9 cellular contexts compared by ENCODE assay signal in genomic region chrX:128106630-128107029, GRCh38. TPM values are rescaled to one million over a fixed set of nuclear protein-coding genes. Genes with fewer than 3 reads are reported as not detected.
DNase-seq lines count a peak whose midpoint lies in the region; ATAC-seq and TF ChIP-seq lines count a peak whose summit lies in the region.
"Had no signal": no experiment of that assay in that cellular context is flagged by ENCODE, and none has a peak within 500 bp of the region (broad histone marks: within the 10 kb centered on the region; RNA-seq: fewer than 3 reads in every experiment).

No MANE protein-coding gene starts in this region.

- in situ Hi-C loops in Caki2 (cut with HindIII; ENCODE audit: low pct_unique_long_range_greater_than_20kb, low sequenced_read_pairs): no loop called here

- no peaks in the 10 kb centered on the region for H3K4me1 ChIP-seq in naive thymus-derived CD4-positive, alpha-beta T cell (ENCODE audit: control insufficient read depth in 2 of 2, insufficient read depth in 2 of 2, low read length in 2 of 2)

- H3K9me3 ChIP-seq in naive thymus-derived CD4-positive, alpha-beta T cell (ENCODE audit: control insufficient read depth in 2 of 3, low read length in 3 of 3): no peaks in the 10 kb centered on the region

- H3K27me3 ChIP-seq in kidney epithelial cell (ENCODE audit: control insufficient read depth, insufficient read depth, low read length): no peaks in the 10 kb centered on the region
- H3K27me3 ChIP-seq in naive thymus-derived CD4-positive, alpha-beta T cell (ENCODE audit: control insufficient read depth in 2 of 2, insufficient read depth in 2 of 2, low read length in 2 of 2): no peaks in the 10 kb centered on the region

- DNase-seq in Caki2 (ENCODE audit: low read depth): peak; percentile 14
- DNase-seq in Jurkat, Clone E6-1 (ENCODE audit: low read depth, low spot score): peak; percentile 25
- peak; percentile 6 for DNase-seq in RPMI8226
- no peak for DNase-seq in kidney epithelial cell (ENCODE audit: low read depth)
- DNase-seq in stimulated activated naive CD4-positive, alpha-beta T cell (lab: John Stamatoyannopoulos, UW): no peak
- no peak for DNase-seq in naive thymus-derived CD4-positive, alpha-beta T cell
- DNase-seq in activated T-cell treated with anti-CD3 and anti-CD28 coated beads, Interleukin-2, amount 50 U/mL, for 1 hour: no peak

- peak; percentile 49 for TF ChIP-seq CTCF in kidney epithelial cell (IDR thresholded peaks at IDR 0.05; ENCODE audit: insufficient read depth, low read length, poor library complexity, severe bottlenecking)

- H3K4me3 Mint-ChIP-seq in naive thymus-derived CD4-positive, alpha-beta T cell: no peak overlapping the region

- intact Hi-C loops in naive thymus-derived CD4-positive, alpha-beta T cell (cut with micrococcal nuclease): no loop called here

- H3K27ac Mint-ChIP-seq in naive thymus-derived CD4-positive, alpha-beta T cell: no peak overlapping the region

- CTCF ChIA-PET in naive thymus-derived CD4-positive, alpha-beta T cell (lab: Charles Lee): no interaction called here

- no peaks in the 10 kb centered on the region for H3K36me3 Mint-ChIP-seq in naive thymus-derived CD4-positive, alpha-beta T cell

- H3K36me3 ChIP-seq in kidney epithelial cell (ENCODE audit: control insufficient read depth, insufficient read depth, low read length): no peaks in the 10 kb centered on the region
- no peaks in the 10 kb centered on the region for H3K36me3 ChIP-seq in naive thymus-derived CD4-positive, alpha-beta T cell (ENCODE audit: control insufficient read depth in 2 of 3, insufficient read depth in 3 of 3, low read length in 3 of 3)

- no peaks in the 10 kb centered on the region for H3K27me3 Mint-ChIP-seq in naive thymus-derived CD4-positive, alpha-beta T cell

- no peak for ATAC-seq in HG03565 (IDR thresholded peaks at IDR 0.05; ENCODE audit: unreplicated experiment)
- no peak for ATAC-seq in naive thymus-derived CD4-positive, alpha-beta T cell
- ATAC-seq: esophagus mucosa had no signal

- POLR2A ChIA-PET in naive thymus-derived CD4-positive, alpha-beta T cell (lab: Charles Lee): no interaction called here

- no peaks in the 10 kb centered on the region for H3K4me1 Mint-ChIP-seq in naive thymus-derived CD4-positive, alpha-beta T cell

- H3K9me3 Mint-ChIP-seq in naive thymus-derived CD4-positive, alpha-beta T cell: peaks cover 0 to 7% (median 0%) of the 10 kb centered on the region in 11 donors

- no peak overlapping the region for H3K4me3 ChIP-seq in Jurkat, Clone E6-1 (ENCODE audit: low read length)
- no peak overlapping the region for H3K4me3 ChIP-seq in kidney epithelial cell (ENCODE audit: low read depth, low read length)
- H3K4me3 ChIP-seq in naive thymus-derived CD4-positive, alpha-beta T cell (ENCODE audit: low read length): no peak overlapping the region

- H3K27ac ChIP-seq in naive thymus-derived CD4-positive, alpha-beta T cell (ENCODE audit: low read depth, low read length): no peak overlapping the region

RNA-seq across cellular contexts. Expression of gene ACTRT1, which starts 54.4 kb away (rescaled TPM):
- not detected in 2 replicates for total RNA-seq in Caki2 (2014; rRNA removed; shearing (Covaris generic); ENCODE audit: low replicate concordance)
- polyA plus RNA-seq in Jurkat, Clone E6-1 (2012; ENCODE audit: insufficient read depth, insufficient read length): not detected
- total RNA-seq in kidney epithelial cell: not detected in 2 replicates
- total RNA-seq in naive thymus-derived CD4-positive, alpha-beta T cell: not detected
- not detected for polyA plus RNA-seq in naive thymus-derived CD4-positive, alpha-beta T cell
- total RNA-seq: esophagus mucosa had no signal

Comparison
In these comparisons a context has a peak if more than half of its experiments do, and no peak if none do; other contexts are left out.
1. DNase-seq: peak in Caki2 (single experiment), Jurkat, Clone E6-1 (single experiment) and RPMI8226 (single experiment); none in kidney epithelial cell (single experiment), stimulated activated naive CD4-positive, alpha-beta T cell (0 of 6), naive thymus-derived CD4-positive, alpha-beta T cell (0 of 9) and activated T-cell treated with anti-CD3 and anti-CD28 coated beads, Interleukin-2, amount 50 U/mL, for 1 hour (single experiment).